9 cellular contexts compared by ENCODE assay signal in the genomic region with DNA sequence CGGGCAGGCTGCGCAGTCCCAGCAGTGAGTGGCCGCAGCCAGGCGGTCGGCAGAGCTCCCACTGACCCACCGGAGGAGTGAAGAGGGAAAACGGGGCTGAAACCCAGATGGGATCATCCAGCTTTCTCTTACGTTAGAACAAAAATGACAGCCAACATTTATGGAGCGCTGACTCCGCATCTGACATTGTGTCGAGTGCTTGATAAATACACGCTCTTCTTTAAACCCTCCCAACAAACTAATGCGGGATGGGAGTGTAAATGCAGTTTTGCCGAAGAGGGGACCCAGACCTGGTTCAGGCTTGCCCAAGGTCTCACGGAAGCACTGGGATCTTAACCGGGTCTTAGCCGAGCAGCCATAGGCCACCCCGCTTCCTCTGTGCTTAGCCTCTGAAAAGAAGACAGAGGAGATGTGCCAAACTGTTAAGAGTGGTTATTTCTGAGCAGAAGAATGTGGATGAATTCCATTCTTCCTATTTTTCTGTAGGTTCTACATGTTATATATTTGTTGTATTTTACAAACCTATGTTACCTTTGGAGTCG. TPM values are rescaled to one million over a fixed set of nuclear protein-coding genes. Genes with fewer than 3 reads are reported as not detected.
A peak's percentile ranks its signal among the peaks of the same experiment; 100 is the strongest.
DNase-seq lines count a peak whose midpoint lies in the region; ATAC-seq and TF ChIP-seq lines count a peak whose summit lies in the region.
"Had no signal": no experiment of that assay in that cellular context is flagged by ENCODE, and none has a peak within 500 bp of the region (broad histone marks: within the 10 kb centered on the region; RNA-seq: fewer than 3 reads in every experiment).

No MANE protein-coding gene starts in this region.

- no peak overlapping the region for H3K9ac ChIP-seq in muscle layer of colon (ENCODE audit: low read length)

- intact Hi-C loops in A673 (cut with micrococcal nuclease; ENCODE audit: unreplicated experiment) = no loop called here

- no peaks in the 10 kb centered on the region for H3K36me3 ChIP-seq in A673 (ENCODE audit: insufficient read depth, low read length, poor library complexity, severe bottlenecking)
- H3K36me3 ChIP-seq in muscle layer of colon (ENCODE audit: insufficient read depth, low read length) = no peaks in the 10 kb centered on the region
- H3K36me3 ChIP-seq in BE2C = no peaks in the 10 kb centered on the region

- TF ChIP-seq CTCF in A673 (conservative IDR thresholded peaks at IDR 0.05; ENCODE audit: low read depth, low read length) (no peak), coronary artery (IDR thresholded peaks at IDR 0.05) (no peak), BE2C (IDR thresholded peaks at IDR 0.05; ENCODE audit: low read depth, low read length) (no peak)

- CTCF ChIA-PET in A673 (lab: Charles Lee) = no interaction called here

- H3K4me3 ChIP-seq in A673 (ENCODE audit: low read depth, low read length, poor library complexity, severe bottlenecking) = peak overlapping the region; percentile 38
- peak overlapping the region; percentile 72 for H3K4me3 ChIP-seq in coronary artery
- H3K4me3 ChIP-seq in muscle layer of colon (ENCODE audit: low read depth in 1 of 2, low read length in 2 of 2) = peak overlapping the region; percentile 27 to 63
- no peak overlapping the region for H3K4me3 ChIP-seq in BE2C (ENCODE audit: low read depth, low read length)

- DNase-seq in A673 (ENCODE audit: low spot score) (no peak), coronary artery (ENCODE audit: low spot score) (no peak), HUDEP-2 (lab: John Stamatoyannopoulos, UW; ENCODE audit: unreplicated experiment in 76 of 76) (no peak), BE2C (no peak), NCI-H2107 treated with DMSO at 0.1 percent for 48 hours (lab: John Stamatoyannopoulos, UW; ENCODE audit: unreplicated experiment) (no peak)
- DNase-seq in activated CD4-positive, CD25-positive, alpha-beta regulatory T cell (lab: John Stamatoyannopoulos, UW) = no peak

- H3K4me1 ChIP-seq in A673 (ENCODE audit: insufficient read depth, low read length, poor library complexity, severe bottlenecking) = peaks cover 30% of the 10 kb centered on the region
- peaks cover 7% of the 10 kb centered on the region for H3K4me1 ChIP-seq in muscle layer of colon (ENCODE audit: insufficient read depth, low read length)
- H3K4me1 ChIP-seq in BE2C = no peaks in the 10 kb centered on the region

- BruUV-seq in A673 (replicated peaks; lab: Mats Ljungman, UMichigan) = no TSS peak

- H3K27me3 ChIP-seq in A673 (replicated peaks; ENCODE audit: insufficient read depth, low read depth, low read length, poor library complexity) (no peaks in the 10 kb centered on the region), muscle layer of colon (ENCODE audit: control insufficient read depth in 1 of 2, insufficient read depth in 2 of 2, low read length in 2 of 2) (peaks cover 4 to 12% of the 10 kb centered on the region in 2 donors), BE2C (peaks cover 36% of the 10 kb centered on the region)

- H3K9me3 ChIP-seq in A673 (ENCODE audit: low read depth, low read length, poor library complexity, severe bottlenecking) (no peaks in the 10 kb centered on the region), muscle layer of colon (ENCODE audit: low read length) (no peaks in the 10 kb centered on the region), BE2C (no peaks in the 10 kb centered on the region)

- peak; percentile 4 for ATAC-seq in HG03196 (IDR thresholded peaks at IDR 0.05; ENCODE audit: unreplicated experiment)

- POLR2A ChIA-PET in A673 (lab: Charles Lee; ENCODE audit: low non-redundant PET) = no interaction called here

- H3K27ac ChIP-seq in A673 (ENCODE audit: low read depth, low read length, poor library complexity, severe bottlenecking) = no peak overlapping the region
- peak overlapping the region in 1 of 2 donors; percentile 29 for H3K27ac ChIP-seq in coronary artery
- no peak overlapping the region for H3K27ac ChIP-seq in muscle layer of colon (ENCODE audit: low read depth, low read length)

RNA-seq across cellular contexts. Expression of a gene that starts 3.5 kb away (rescaled TPM):
- total RNA-seq in A673 (2021) = 0.20 TPM in 1 of 2 replicates, not detected in the other
- not detected for polyA plus RNA-seq in BE2C (2012; ENCODE audit: insufficient read depth, insufficient read length, low read depth)
- total RNA-seq: Daoy had no signal
